1 cellular context compared by ENCODE assay signal in the genomic region with DNA sequence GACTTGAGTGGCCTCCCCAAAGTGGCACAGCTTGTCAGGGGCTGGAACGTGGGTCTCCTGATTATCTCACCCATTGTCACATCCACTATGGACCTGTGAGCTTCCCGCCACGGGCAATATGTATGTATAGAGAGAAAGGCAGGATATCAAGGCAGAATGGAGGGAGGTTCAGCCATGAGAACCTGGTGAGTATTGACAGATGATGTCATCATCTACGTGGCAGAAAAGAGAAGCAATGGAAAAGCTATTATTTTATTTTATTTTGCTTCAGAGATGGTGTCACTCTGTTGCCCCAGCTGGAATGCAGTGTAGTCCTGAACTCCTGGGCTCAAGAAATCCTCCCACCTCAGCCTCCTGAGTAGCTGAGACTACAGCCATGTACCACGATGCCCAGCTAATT.
TF ChIP-seq lines count a peak whose summit lies in the region.

No MANE protein-coding gene starts in this region.

TF ChIP-seq in HepG2, 621 proteins besides CTCF, POLR2A, EP300 and RAD21:
- TF ChIP-seq CREB1 (IDR thresholded peaks at IDR 0.05), result peak; percentile 75
- TF ChIP-seq CREB1 (CRISPR knock-in tag; IDR thresholded peaks at IDR 0.05), result no peak
- TF ChIP-seq, protein P1, sequence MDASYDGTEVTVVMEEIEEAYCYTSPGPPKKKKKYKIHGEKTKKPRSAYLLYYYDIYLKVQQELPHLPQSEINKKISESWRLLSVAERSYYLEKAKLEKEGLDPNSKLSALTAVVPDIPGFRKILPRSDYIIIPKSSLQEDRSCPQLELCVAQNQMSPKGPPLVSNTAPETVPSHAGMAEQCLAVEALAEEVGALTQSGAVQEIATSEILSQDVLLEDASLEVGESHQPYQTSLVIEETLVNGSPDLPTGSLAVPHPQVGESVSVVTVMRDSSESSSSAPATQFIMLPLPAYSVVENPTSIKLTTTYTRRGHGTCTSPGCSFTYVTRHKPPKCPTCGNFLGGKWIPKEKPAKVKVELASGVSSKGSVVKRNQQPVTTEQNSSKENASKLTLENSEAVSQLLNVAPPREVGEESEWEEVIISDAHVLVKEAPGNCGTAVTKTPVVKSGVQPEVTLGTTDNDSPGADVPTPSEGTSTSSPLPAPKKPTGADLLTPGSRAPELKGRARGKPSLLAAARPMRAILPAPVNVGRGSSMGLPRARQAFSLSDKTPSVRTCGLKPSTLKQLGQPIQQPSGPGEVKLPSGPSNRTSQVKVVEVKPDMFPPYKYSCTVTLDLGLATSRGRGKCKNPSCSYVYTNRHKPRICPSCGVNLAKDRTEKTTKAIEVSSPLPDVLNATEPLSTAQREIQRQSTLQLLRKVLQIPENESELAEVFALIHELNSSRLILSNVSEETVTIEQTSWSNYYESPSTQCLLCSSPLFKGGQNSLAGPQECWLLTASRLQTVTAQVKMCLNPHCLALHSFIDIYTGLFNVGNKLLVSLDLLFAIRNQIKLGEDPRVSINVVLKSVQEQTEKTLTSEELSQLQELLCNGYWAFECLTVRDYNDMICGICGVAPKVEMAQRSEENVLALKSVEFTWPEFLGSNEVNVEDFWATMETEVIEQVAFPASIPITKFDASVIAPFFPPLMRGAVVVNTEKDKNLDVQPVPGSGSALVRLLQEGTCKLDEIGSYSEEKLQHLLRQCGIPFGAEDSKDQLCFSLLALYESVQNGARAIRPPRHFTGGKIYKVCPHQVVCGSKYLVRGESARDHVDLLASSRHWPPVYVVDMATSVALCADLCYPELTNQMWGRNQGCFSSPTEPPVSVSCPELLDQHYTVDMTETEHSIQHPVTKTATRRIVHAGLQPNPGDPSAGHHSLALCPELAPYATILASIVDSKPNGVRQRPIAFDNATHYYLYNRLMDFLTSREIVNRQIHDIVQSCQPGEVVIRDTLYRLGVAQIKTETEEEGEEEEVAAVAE (CRISPR knock-in tag; IDR thresholded peaks at IDR 0.05; ENCODE audit: borderline replicate concordance), result no peak
- TF ChIP-seq, protein P2, sequence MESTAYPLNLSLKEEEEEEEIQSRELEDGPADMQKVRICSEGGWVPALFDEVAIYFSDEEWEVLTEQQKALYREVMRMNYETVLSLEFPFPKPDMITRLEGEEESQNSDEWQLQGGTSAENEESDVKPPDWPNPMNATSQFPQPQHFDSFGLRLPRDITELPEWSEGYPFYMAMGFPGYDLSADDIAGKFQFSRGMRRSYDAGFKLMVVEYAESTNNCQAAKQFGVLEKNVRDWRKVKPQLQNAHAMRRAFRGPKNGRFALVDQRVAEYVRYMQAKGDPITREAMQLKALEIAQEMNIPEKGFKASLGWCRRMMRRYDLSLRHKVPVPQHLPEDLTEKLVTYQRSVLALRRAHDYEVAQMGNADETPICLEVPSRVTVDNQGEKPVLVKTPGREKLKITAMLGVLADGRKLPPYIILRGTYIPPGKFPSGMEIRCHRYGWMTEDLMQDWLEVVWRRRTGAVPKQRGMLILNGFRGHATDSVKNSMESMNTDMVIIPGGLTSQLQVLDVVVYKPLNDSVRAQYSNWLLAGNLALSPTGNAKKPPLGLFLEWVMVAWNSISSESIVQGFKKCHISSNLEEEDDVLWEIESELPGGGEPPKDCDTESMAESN (CRISPR knock-in tag; conservative IDR thresholded peaks at IDR 0.05), result no peak
- TF ChIP-seq ATF7 (IDR thresholded peaks at IDR 0.05), result peak; percentile 96
- TF ChIP-seq ATF7 (CRISPR knock-in tag; IDR thresholded peaks at IDR 0.05), result no peak
